16 cellular contexts compared by ENCODE assay signal in the genomic region with DNA sequence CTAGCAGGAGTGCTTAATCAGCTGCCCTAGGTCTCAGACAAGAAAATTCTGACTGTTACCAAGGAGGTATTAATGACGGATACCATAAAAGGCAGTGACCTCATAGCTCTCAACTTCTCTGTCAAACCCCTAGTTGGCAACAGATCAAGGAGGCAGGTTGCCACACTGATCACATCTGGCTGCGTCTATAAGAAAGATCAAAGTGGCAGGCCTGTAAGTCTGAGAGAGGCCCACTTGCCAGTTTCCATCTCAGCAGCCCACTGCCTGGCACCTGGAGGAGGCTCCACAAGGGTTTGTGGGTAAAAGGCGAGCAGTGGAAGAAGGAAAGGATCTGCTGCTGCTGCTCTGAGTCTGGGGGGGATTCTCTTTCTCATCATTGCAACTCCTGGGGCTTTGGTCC.
DNase-seq lines count a peak whose midpoint lies in the region; TF ChIP-seq lines count a peak whose summit lies in the region.
"Had no signal": no experiment of that assay in that cellular context is flagged by ENCODE, and none has a peak within 500 bp of the region (broad histone marks: within the 10 kb centered on the region; RNA-seq: fewer than 3 reads in every experiment).

No MANE protein-coding gene starts in this region.

- H3K4me1 Mint-ChIP-seq in neural progenitor cell = peaks cover 4% of the 10 kb centered on the region
- H3K4me1 Mint-ChIP-seq: B cell; CD4-positive, CD25-positive, alpha-beta regulatory T cell had no signal

- no peaks in the 10 kb centered on the region for H3F3A ChIP-seq in neural progenitor cell (ENCODE audit: low read depth)

- H3K36me3 Mint-ChIP-seq in neural progenitor cell = no peaks in the 10 kb centered on the region
- H3K36me3 Mint-ChIP-seq: CD4-positive, CD25-positive, alpha-beta regulatory T cell had no signal

- H3K27ac ChIP-seq in neural progenitor cell = no peak overlapping the region
- H3K27ac ChIP-seq: BLaER1 treated with 17β-estradiol and CSF1 and Interleukin-3, amounts not matched to agents 10 nM and 100 nM; HL-60 had no signal

- H3K36me3 ChIP-seq in neural progenitor cell = no peaks in the 10 kb centered on the region
- H3K36me3 ChIP-seq: BLaER1 treated with 17β-estradiol and CSF1 and Interleukin-3, amounts not matched to agents 10 nM and 100 nM had no signal

- no peak overlapping the region for H3K9ac ChIP-seq in neural progenitor cell
- H3K9ac ChIP-seq: BLaER1 treated with 17β-estradiol and CSF1 and Interleukin-3, amounts not matched to agents 10 nM and 100 nM had no signal

- no peak overlapping the region for H3K27ac Mint-ChIP-seq in neural progenitor cell
- H3K27ac Mint-ChIP-seq: B cell; CD4-positive, CD25-positive, alpha-beta regulatory T cell; GM23338 had no signal

- no peaks in the 10 kb centered on the region for H3K79me2 ChIP-seq in neural progenitor cell (ENCODE audit: low read depth)

- no peak overlapping the region for H3K4me3 ChIP-seq in neural progenitor cell
- H3K4me3 ChIP-seq in foreskin fibroblast (ENCODE audit: low read depth in 1 of 2, low read length in 2 of 2) = no peak overlapping the region
- H3K4me3 ChIP-seq: BLaER1 treated with 17β-estradiol and CSF1 and Interleukin-3, amounts not matched to agents 10 nM and 100 nM; GM23338; K562 had no signal

- DNase-seq in NCI-H524 (lab: John Stamatoyannopoulos, UW) = peak; percentile 62 to 79
- no peak for DNase-seq in NCI-H524 treated with DMSO at 0.1 percent for 48 hours (lab: John Stamatoyannopoulos, UW)
- peak; percentile 71 for DNase-seq in NCI-H69 (lab: John Stamatoyannopoulos, UW)
- DNase-seq in neural progenitor cell (ENCODE audit: low spot score) = no peak
- no peak for DNase-seq in foreskin fibroblast
- no peak for DNase-seq in NCI-H2107 (lab: John Stamatoyannopoulos, UW)
- no peak for DNase-seq in head of caudate nucleus
- DNase-seq: Caco-2; CD4-positive, CD25-positive, alpha-beta regulatory T cell; GDM1; HCEC 1CT had no signal

- H3K27me3 Mint-ChIP-seq in neural progenitor cell (ENCODE audit: insufficient read depth, low read depth) = no peaks in the 10 kb centered on the region
- H3K27me3 Mint-ChIP-seq: CD4-positive, CD25-positive, alpha-beta regulatory T cell had no signal

- H3K9me3 Mint-ChIP-seq in neural progenitor cell = no peaks in the 10 kb centered on the region
- H3K9me3 Mint-ChIP-seq: GM23338 had no signal

- no peak overlapping the region for H3K4me2 ChIP-seq in neural progenitor cell
- H3K4me2 ChIP-seq: BLaER1 treated with 17β-estradiol and CSF1 and Interleukin-3, amounts not matched to agents 10 nM and 100 nM; GM23338 had no signal

- H3K9me3 ChIP-seq in neural progenitor cell (ENCODE audit: low read depth) = no peaks in the 10 kb centered on the region
- H3K9me3 ChIP-seq: BLaER1 treated with 17β-estradiol and CSF1 and Interleukin-3, amounts not matched to agents 10 nM and 100 nM; Caco-2 had no signal

- no peaks in the 10 kb centered on the region for H3K4me1 ChIP-seq in neural progenitor cell
- H3K4me1 ChIP-seq: BLaER1 treated with 17β-estradiol and CSF1 and Interleukin-3, amounts not matched to agents 10 nM and 100 nM; Caco-2 had no signal

- H4K20me1 ChIP-seq in neural progenitor cell (ENCODE audit: low read depth) = no peaks in the 10 kb centered on the region
- H4K20me1 ChIP-seq: BLaER1 treated with 17β-estradiol and CSF1 and Interleukin-3, amounts not matched to agents 10 nM and 100 nM had no signal

- intact Hi-C loops in head of caudate nucleus (cut with DNase I) = no loop called here

- H3K4me3 Mint-ChIP-seq in neural progenitor cell = no peak overlapping the region
- H3K4me3 Mint-ChIP-seq: B cell; CD4-positive, CD25-positive, alpha-beta regulatory T cell; GM23338 had no signal

- TF ChIP-seq CTCF in neural progenitor cell (IDR thresholded peaks at IDR 0.05) (no peak), foreskin fibroblast (IDR thresholded peaks at IDR 0.05; ENCODE audit: low read depth, low read length) (no peak)

- peak overlapping the region; percentile 26 for H2AFZ ChIP-seq in neural progenitor cell (replicated peaks)
- H2AFZ ChIP-seq: GM23338 had no signal

- H3K27me3 ChIP-seq in neural progenitor cell = no peaks in the 10 kb centered on the region
- H3K27me3 ChIP-seq: BLaER1 treated with 17β-estradiol and CSF1 and Interleukin-3, amounts not matched to agents 10 nM and 100 nM had no signal

Comparison
In these comparisons a context has a peak if more than half of its experiments do, and no peak if none do; other contexts are left out.
1. DNase-seq: peak in NCI-H524 (2 of 2) and NCI-H69 (single experiment); none in NCI-H524 treated with DMSO at 0.1 percent for 48 hours (single experiment), neural progenitor cell (single experiment), foreskin fibroblast (0 of 2), NCI-H2107 (single experiment) and head of caudate nucleus (0 of 42).